Comparison of ENCODE assay signal across 11 cellular contexts in the genomic region with DNA sequence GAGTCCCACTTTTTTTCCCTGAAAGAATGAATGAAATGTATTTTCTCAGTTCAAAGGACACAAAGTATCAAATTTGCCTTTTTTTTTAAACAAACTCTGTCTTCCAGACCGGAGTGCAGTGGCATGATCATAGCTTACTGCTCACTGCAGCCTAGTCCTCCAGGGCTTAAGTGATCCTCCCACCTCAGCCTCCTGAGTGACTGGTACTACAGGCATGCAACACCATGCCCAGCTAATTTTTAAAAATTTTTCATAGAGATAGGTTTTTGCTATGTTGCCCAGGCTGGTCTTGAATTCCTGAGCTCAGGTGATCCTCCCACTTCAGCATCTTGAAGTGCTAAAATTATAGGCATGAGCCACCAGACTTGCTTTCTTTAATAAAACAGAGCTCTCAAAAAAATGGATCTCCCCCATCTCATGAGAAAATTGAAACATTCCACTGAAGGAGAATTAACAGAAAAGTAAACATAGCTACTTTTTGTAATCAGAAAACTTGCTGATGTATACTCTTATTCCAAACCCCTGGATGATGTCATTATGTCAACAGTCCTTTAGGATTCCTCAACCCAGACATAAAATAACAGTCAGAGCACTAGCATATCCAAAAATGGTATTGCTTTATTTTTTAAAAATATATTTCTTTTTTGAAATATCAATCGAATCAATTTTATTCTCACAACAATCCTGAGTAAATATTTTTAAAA. TPM values are rescaled to one million over a fixed set of nuclear protein-coding genes. Genes with fewer than 3 reads are reported as not detected.
DNase-seq lines count a peak whose midpoint lies in the region; FAIRE-seq and TF ChIP-seq lines count a peak whose summit lies in the region.
"Had no signal": no experiment of that assay in that cellular context is flagged by ENCODE, and none has a peak within 500 bp of the region (broad histone marks: within the 10 kb centered on the region; RNA-seq: fewer than 3 reads in every experiment).

No MANE protein-coding gene starts in this region.

- H3K27ac ChIP-seq in ACC112 (ENCODE audit: low read depth, low read length), result peak overlapping the region; percentile 99
- peak overlapping the region; percentile 82 for H3K27ac ChIP-seq in HUES48 (ENCODE audit: low read depth, low read length)
- no peak overlapping the region for H3K27ac ChIP-seq in keratinocyte (ENCODE audit: control insufficient read depth, insufficient read depth, low read length)

- intact Hi-C loops in cardiac septum (cut with DNase I), result no loop called here

- peak; percentile 55 for FAIRE-seq in keratinocyte (lab: Jason Lieb, UNC)

- TF ChIP-seq CTCF in astrocyte of the spinal cord (IDR thresholded peaks at IDR 0.05; ENCODE audit: low read depth, low read length), result no peak
- no peak for TF ChIP-seq CTCF in keratinocyte (optimal IDR thresholded peaks at IDR 0.05 in 1 of 3, IDR thresholded peaks at IDR 0.05 in 1 of 3, conservative IDR thresholded peaks at IDR 0.05 in 1 of 3; ENCODE audit: extremely low read depth in 1 of 3, insufficient read depth in 2 of 3, low read length in 3 of 3)

- H2AFZ ChIP-seq in ACC112 (ENCODE audit: low read length, unreplicated experiment) (no peak overlapping the region), keratinocyte (ENCODE audit: control insufficient read depth, low read length) (no peak overlapping the region)

- H3K4me3 ChIP-seq in ACC112 (ENCODE audit: low read depth, low read length) (peak overlapping the region; percentile 78), HUES48 (ENCODE audit: low read depth, low read length) (no peak overlapping the region), astrocyte of the spinal cord (ENCODE audit: low read depth, low read length) (no peak overlapping the region), keratinocyte (ENCODE audit: control insufficient read depth in 2 of 3, extremely low read depth in 1 of 3, insufficient read depth in 2 of 3, low read depth in 1 of 3, low read length in 3 of 3) (no peak overlapping the region)

- H3K4me1 ChIP-seq in ACC112 (ENCODE audit: control insufficient read depth, insufficient read depth, low read length, unreplicated experiment) (peaks cover 65% of the 10 kb centered on the region), HUES48 (ENCODE audit: control insufficient read depth, insufficient read depth, low read length) (peaks cover 55% of the 10 kb centered on the region), keratinocyte (ENCODE audit: control insufficient read depth, extremely low read depth, insufficient read depth, low read length) (peaks cover 49% of the 10 kb centered on the region)

- in situ Hi-C loops in astrocyte of the spinal cord (cut with HindIII; ENCODE audit: low sequenced_read_pairs), result no loop called here

- peaks cover 12% of the 10 kb centered on the region for H3K79me2 ChIP-seq in ACC112 (ENCODE audit: control insufficient read depth, insufficient read depth, low read length, unreplicated experiment)
- no peaks in the 10 kb centered on the region for H3K79me2 ChIP-seq in keratinocyte (ENCODE audit: control insufficient read depth, insufficient read depth, low read length)

- H3K27me3 ChIP-seq in ACC112 (ENCODE audit: insufficient read depth, low read length) (no peaks in the 10 kb centered on the region), HUES48 (ENCODE audit: control insufficient read depth, insufficient read depth, low read length) (no peaks in the 10 kb centered on the region), keratinocyte (ENCODE audit: control insufficient read depth, extremely low read depth, insufficient read depth, low read length) (no peaks in the 10 kb centered on the region)

- H3K9me3 ChIP-seq in HUES48 (ENCODE audit: control insufficient read depth, insufficient read depth, low read length) (no peaks in the 10 kb centered on the region), keratinocyte (ENCODE audit: control insufficient read depth, low read depth, low read length) (no peaks in the 10 kb centered on the region)

- peak overlapping the region; percentile 13 for H3K4me2 ChIP-seq in keratinocyte (ENCODE audit: control insufficient read depth, extremely low read depth, insufficient read depth, low read depth, low read length)

- dilution Hi-C loops in keratinocyte (cut with MboI; ENCODE audit: extremely low pct_ligation_motif_present, low sequenced_read_pairs), result no loop called here

- no peaks in the 10 kb centered on the region for H4K20me1 ChIP-seq in keratinocyte (ENCODE audit: control insufficient read depth, extremely low read depth, insufficient read depth, low read length)

- peak; percentile 78 for DNase-seq in astrocyte of the spinal cord (ENCODE audit: low read depth, low spot score)
- no peak for DNase-seq in keratinocyte (ENCODE audit: low read depth, low spot score)
- DNase-seq in cardiac septum (ENCODE audit: low spot score), result no peak
- DNase-seq in stimulated activated CD4-positive, alpha-beta T cell treated with anti-CD3 and anti-CD28 coated beads, Interleukin-4, amount 100 ng/mL, for 1 hour, result no peak
- DNase-seq in NCI-H1694 treated with DMSO at 0.1 percent for 48 hours (lab: John Stamatoyannopoulos, UW), result no peak
- DNase-seq in hippocampal formation (lab: John Stamatoyannopoulos, UW), result no peak
- DNase-seq: activated CD4-positive, alpha-beta T cell treated with anti-CD3 and anti-CD28 coated beads, Interleukin-2, amount 50 U/mL, for 48 hours; activated gamma-delta T cell treated with Interleukin-2 at 50 U/mL for 16 hours; left ventricle myocardium superior had no signal

- H3K9me1 ChIP-seq in keratinocyte (ENCODE audit: control insufficient read depth, extremely low read depth, insufficient read depth, low read length), result no peaks in the 10 kb centered on the region

- H3K9ac ChIP-seq in HUES48 (ENCODE audit: low read depth, low read length), result no peak overlapping the region; the same call in 1 of the 2 replicates
- no peak overlapping the region for H3K9ac ChIP-seq in keratinocyte (ENCODE audit: control insufficient read depth, extremely low read depth, insufficient read depth, low read length)

- H3K36me3 ChIP-seq in ACC112 (ENCODE audit: insufficient read depth, low read length) (no peaks in the 10 kb centered on the region), HUES48 (ENCODE audit: control insufficient read depth, insufficient read depth, low read length) (no peaks in the 10 kb centered on the region), keratinocyte (ENCODE audit: control insufficient read depth in 2 of 2, extremely low read depth in 1 of 2, insufficient read depth in 2 of 2, low read length in 2 of 2) (no peaks in the 10 kb centered on the region)

RNA-seq across cellular contexts. Expression of gene TRDMT1, which starts 12.3 kb away (rescaled TPM):
- polyA plus RNA-seq in keratinocyte, result 2.3 to 6.6 TPM (median 3.3 TPM) in 3 replicates
- polyA plus RNA-seq in keratinocyte (2011; ENCODE audit: low read depth), result 1.4 TPM
- polyA plus RNA-seq in keratinocyte (2011; cell fraction: cytosol; rRNA removed), result 1.2 and 4.0 TPM in 2 replicates
- polyA plus RNA-seq in keratinocyte (2011; cell fraction: nucleus; rRNA removed), result 3.2 and 3.9 TPM in 2 replicates
- 0.95 and 3.1 TPM in 2 replicates for polyA plus RNA-seq in keratinocyte (2012; ENCODE audit: low replicate concordance)
- 1.9 to 5.4 TPM (median 2.1 TPM) in 3 replicates for polyA minus RNA-seq in keratinocyte
- 0.77 TPM for polyA minus RNA-seq in keratinocyte (2011; cell fraction: cytosol; rRNA and poly(A)+ RNA removed)
- 3.3 and 7.8 TPM in 2 replicates for polyA minus RNA-seq in keratinocyte (2011; cell fraction: nucleus; rRNA and poly(A)+ RNA removed)
- 4.2 TPM for total RNA-seq in cardiac septum

RNA-seq across cellular contexts. Expression of gene VIM, which starts 14.2 kb away (rescaled TPM):
- polyA plus RNA-seq in keratinocyte, result 341 to 1,147 TPM (median 495 TPM) in 3 replicates
- polyA plus RNA-seq in keratinocyte (2011; ENCODE audit: low read depth), result 56.4 TPM
- polyA plus RNA-seq in keratinocyte (2011; cell fraction: cytosol; rRNA removed), result 552 and 735 TPM in 2 replicates
- 325 and 358 TPM in 2 replicates for polyA plus RNA-seq in keratinocyte (2011; cell fraction: nucleus; rRNA removed)
- polyA plus RNA-seq in keratinocyte (2012; ENCODE audit: low replicate concordance), result 57.6 and 1,089 TPM in 2 replicates
- polyA minus RNA-seq in keratinocyte, result 460 to 1,179 TPM (median 477 TPM) in 3 replicates
- 1,163 TPM for polyA minus RNA-seq in keratinocyte (2011; cell fraction: cytosol; rRNA and poly(A)+ RNA removed)
- polyA minus RNA-seq in keratinocyte (2011; cell fraction: nucleus; rRNA and poly(A)+ RNA removed), result 188 and 237 TPM in 2 replicates
- 368 TPM for total RNA-seq in cardiac septum
